Comparison of ENCODE assay signal across 21 cellular contexts in genomic region chr7:28017372-28017771, GRCh38.
DNase-seq lines count a peak whose midpoint lies in the region; FAIRE-seq and TF ChIP-seq lines count a peak whose summit lies in the region.
"Had no signal": no experiment of that assay in that cellular context is flagged by ENCODE, and none has a peak within 500 bp of the region (broad histone marks: within the 10 kb centered on the region; RNA-seq: fewer than 3 reads in every experiment).

No MANE protein-coding gene starts in this region.

- H3K36me3 Mint-ChIP-seq in astrocyte (ENCODE audit: low read depth, unreplicated experiment), result peaks cover 10% of the 10 kb centered on the region

- no peaks in the 10 kb centered on the region for H3K36me3 ChIP-seq in astrocyte (ENCODE audit: insufficient read depth, low read length)
- H3K36me3 ChIP-seq: esophagus muscularis mucosa, pancreas, tibial nerve had no signal

- H3K4me2 ChIP-seq in astrocyte (ENCODE audit: low read length), result peak overlapping the region; percentile 2

- H3K79me2 ChIP-seq in astrocyte (ENCODE audit: insufficient read depth, low read length), result peaks cover 6% of the 10 kb centered on the region

- peaks cover 33% of the 10 kb centered on the region for H4K20me1 ChIP-seq in astrocyte (ENCODE audit: insufficient read depth, low read length)

- FAIRE-seq in astrocyte (lab: Jason Lieb, UNC), result no peak
- FAIRE-seq in urothelium cell line (lab: Jason Lieb, UNC), result no peak
- FAIRE-seq: pancreas had no signal

- H3K4me3 ChIP-seq in astrocyte (ENCODE audit: insufficient read depth, low read depth, low read length), result no peak overlapping the region
- H3K4me3 ChIP-seq: esophagus muscularis mucosa, pancreas, spleen, tibial nerve had no signal

- no peaks in the 10 kb centered on the region for H3K27me3 ChIP-seq in astrocyte (ENCODE audit: insufficient read depth, low read length)
- H3K27me3 ChIP-seq: esophagus muscularis mucosa, pancreas, spleen, tibial nerve had no signal

- H3K27ac ChIP-seq in astrocyte (ENCODE audit: low read depth, low read length), result no peak overlapping the region
- H3K27ac ChIP-seq: HL-60, pancreas, spleen, tibial nerve had no signal

- DNase-seq in HCEC 1CT, result peak; percentile 78
- peak; percentile 67 for DNase-seq in astrocyte (ENCODE audit: low read depth)
- peak; percentile 16 for DNase-seq in hepatic stellate cell (ENCODE audit: low spot score)
- DNase-seq in urothelium cell line (ENCODE audit: low spot score), result peak; percentile 23
- no peak for DNase-seq in putamen (ENCODE audit: low spot score)
- DNase-seq in SHP77 treated with DMSO at 0.1 percent for 48 hours (lab: John Stamatoyannopoulos, UW), result no peak
- no peak for DNase-seq in NCI-H1105 (lab: John Stamatoyannopoulos, UW)
- DNase-seq: activated CD8-positive, alpha-beta memory T cell treated with anti-CD3 and anti-CD28 coated beads, Interleukin-2, amount 50 U/mL, for 4 hours; activated naive CD4-positive, alpha-beta T cell treated with Interleukin-2 at 50 U/mL for 16 hours; CD4-positive, alpha-beta T cell; cortex of kidney; DND-41; NCI-H345; NK-92 treated with Interleukin-12 subunit alpha and Interleukin-12 subunit beta, amount 100 ng/mL, for 24 hours; pancreas; spleen had no signal

- H3K4me3 Mint-ChIP-seq in astrocyte (ENCODE audit: unreplicated experiment), result no peak overlapping the region
- H3K4me3 Mint-ChIP-seq: CD4-positive, alpha-beta T cell; stimulated activated memory B cell treated with anti-CD40 and anti-IgM and Interleukin-4, amounts not matched to agents 10 μg/mL and 1 μg/mL and 100 μg/mL, for 72 hours; T-helper 2 cell treated with Interferon-gamma antibody and Interleukin-4, amounts not matched to agents 5 μg/mL and 100 μg/mL, for 36 hours had no signal

- peaks cover 5% of the 10 kb centered on the region for H3K9me3 Mint-ChIP-seq in astrocyte (ENCODE audit: unreplicated experiment)
- H3K9me3 Mint-ChIP-seq: stimulated activated memory B cell treated with anti-CD40 and anti-IgM and Interleukin-4, amounts not matched to agents 10 μg/mL and 1 μg/mL and 100 μg/mL, for 72 hours had no signal

- no peak overlapping the region for H3K9ac ChIP-seq in astrocyte (ENCODE audit: low read length)

- H3K4me1 ChIP-seq in astrocyte (ENCODE audit: insufficient read depth, low read length), result peaks cover 23% of the 10 kb centered on the region

- H2AFZ ChIP-seq in astrocyte (ENCODE audit: low read depth, low read length), result no peak overlapping the region

- H3K9me3 ChIP-seq in astrocyte (ENCODE audit: insufficient read depth, low read depth, low read length), result no peaks in the 10 kb centered on the region
- H3K9me3 ChIP-seq: esophagus muscularis mucosa, pancreas, tibial nerve had no signal

- TF ChIP-seq CTCF in astrocyte (IDR thresholded peaks at IDR 0.05; ENCODE audit: insufficient read depth, low read depth, low read length), result no peak

- peaks cover 13% of the 10 kb centered on the region for H3K4me1 Mint-ChIP-seq in astrocyte (ENCODE audit: low read depth, unreplicated experiment)

- H3K27ac Mint-ChIP-seq in astrocyte (ENCODE audit: unreplicated experiment), result no peak overlapping the region
- H3K27ac Mint-ChIP-seq: CD4-positive, alpha-beta T cell; stimulated activated memory B cell treated with anti-CD40 and anti-IgM and Interleukin-4, amounts not matched to agents 10 μg/mL and 1 μg/mL and 100 μg/mL, for 72 hours; T-helper 2 cell treated with Interferon-gamma antibody and Interleukin-4, amounts not matched to agents 5 μg/mL and 100 μg/mL, for 36 hours had no signal

- H3K27me3 Mint-ChIP-seq in astrocyte (ENCODE audit: low read depth, unreplicated experiment), result no peaks in the 10 kb centered on the region
- H3K27me3 Mint-ChIP-seq: CD4-positive, alpha-beta T cell; stimulated activated memory B cell treated with anti-CD40 and anti-IgM and Interleukin-4, amounts not matched to agents 10 μg/mL and 1 μg/mL and 100 μg/mL, for 72 hours had no signal

Comparison
In these comparisons a context has a peak if more than half of its experiments do, and no peak if none do; other contexts are left out.
1. DNase-seq: peak in HCEC 1CT (single experiment), astrocyte (single experiment), hepatic stellate cell (single experiment) and urothelium cell line (single experiment); none in putamen (single experiment), SHP77 treated with DMSO at 0.1 percent for 48 hours (single experiment) and NCI-H1105 (single experiment).